ENCODE assay signal across 1 cellular context in the genomic region with DNA sequence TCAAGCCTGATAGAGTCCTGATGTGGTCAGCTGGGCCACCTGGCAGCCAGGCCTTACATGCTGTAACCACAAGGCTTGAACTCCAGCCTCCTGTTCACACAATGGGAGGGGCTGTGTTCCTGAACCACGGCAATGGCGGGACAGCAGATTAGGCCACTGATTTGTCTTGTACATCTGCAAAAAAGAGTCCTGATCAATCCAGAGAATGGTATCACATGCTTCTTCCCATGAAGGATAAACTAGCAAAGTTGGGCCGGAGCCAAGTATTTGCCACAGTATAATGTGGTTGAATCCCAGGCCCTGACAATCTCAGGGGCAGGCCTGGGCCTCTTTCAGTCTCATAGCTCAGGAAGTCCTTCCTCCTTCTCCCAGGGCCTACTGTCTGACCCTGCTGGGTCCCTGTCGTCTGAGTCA.
TF ChIP-seq lines count a peak whose summit lies in the region.

No MANE protein-coding gene starts in this region.

TF ChIP-seq in WTC11, 78 proteins besides CTCF, POLR2A, EP300 and RAD21 (continued from another document):
- TF ChIP-seq, protein P1, sequence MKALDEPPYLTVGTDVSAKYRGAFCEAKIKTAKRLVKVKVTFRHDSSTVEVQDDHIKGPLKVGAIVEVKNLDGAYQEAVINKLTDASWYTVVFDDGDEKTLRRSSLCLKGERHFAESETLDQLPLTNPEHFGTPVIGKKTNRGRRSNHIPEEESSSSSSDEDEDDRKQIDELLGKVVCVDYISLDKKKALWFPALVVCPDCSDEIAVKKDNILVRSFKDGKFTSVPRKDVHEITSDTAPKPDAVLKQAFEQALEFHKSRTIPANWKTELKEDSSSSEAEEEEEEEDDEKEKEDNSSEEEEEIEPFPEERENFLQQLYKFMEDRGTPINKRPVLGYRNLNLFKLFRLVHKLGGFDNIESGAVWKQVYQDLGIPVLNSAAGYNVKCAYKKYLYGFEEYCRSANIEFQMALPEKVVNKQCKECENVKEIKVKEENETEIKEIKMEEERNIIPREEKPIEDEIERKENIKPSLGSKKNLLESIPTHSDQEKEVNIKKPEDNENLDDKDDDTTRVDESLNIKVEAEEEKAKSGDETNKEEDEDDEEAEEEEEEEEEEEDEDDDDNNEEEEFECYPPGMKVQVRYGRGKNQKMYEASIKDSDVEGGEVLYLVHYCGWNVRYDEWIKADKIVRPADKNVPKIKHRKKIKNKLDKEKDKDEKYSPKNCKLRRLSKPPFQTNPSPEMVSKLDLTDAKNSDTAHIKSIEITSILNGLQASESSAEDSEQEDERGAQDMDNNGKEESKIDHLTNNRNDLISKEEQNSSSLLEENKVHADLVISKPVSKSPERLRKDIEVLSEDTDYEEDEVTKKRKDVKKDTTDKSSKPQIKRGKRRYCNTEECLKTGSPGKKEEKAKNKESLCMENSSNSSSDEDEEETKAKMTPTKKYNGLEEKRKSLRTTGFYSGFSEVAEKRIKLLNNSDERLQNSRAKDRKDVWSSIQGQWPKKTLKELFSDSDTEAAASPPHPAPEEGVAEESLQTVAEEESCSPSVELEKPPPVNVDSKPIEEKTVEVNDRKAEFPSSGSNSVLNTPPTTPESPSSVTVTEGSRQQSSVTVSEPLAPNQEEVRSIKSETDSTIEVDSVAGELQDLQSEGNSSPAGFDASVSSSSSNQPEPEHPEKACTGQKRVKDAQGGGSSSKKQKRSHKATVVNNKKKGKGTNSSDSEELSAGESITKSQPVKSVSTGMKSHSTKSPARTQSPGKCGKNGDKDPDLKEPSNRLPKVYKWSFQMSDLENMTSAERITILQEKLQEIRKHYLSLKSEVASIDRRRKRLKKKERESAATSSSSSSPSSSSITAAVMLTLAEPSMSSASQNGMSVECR (CRISPR knock-in tag; IDR thresholded peaks at IDR 0.05; ENCODE audit: borderline replicate concordance): no peak
- no peak for TF ChIP-seq TP53 (CRISPR knock-in tag; IDR thresholded peaks at IDR 0.05)
- TF ChIP-seq, protein P2, sequence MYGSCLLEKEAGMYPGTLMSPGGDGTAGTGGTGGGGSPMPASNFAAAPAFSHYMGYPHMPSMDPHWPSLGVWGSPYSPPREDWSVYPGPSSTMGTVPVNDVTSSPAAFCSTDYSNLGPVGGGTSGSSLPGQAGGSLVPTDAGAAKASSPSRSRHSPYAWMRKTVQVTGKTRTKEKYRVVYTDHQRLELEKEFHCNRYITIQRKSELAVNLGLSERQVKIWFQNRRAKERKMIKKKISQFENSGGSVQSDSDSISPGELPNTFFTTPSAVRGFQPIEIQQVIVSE (CRISPR knock-in tag; IDR thresholded peaks at IDR 0.05; ENCODE audit: borderline replicate concordance): no peak
- no peak for TF ChIP-seq ZNF263 (CRISPR knock-in tag; IDR thresholded peaks at IDR 0.05; ENCODE audit: low read depth)
- TF ChIP-seq, protein P3, sequence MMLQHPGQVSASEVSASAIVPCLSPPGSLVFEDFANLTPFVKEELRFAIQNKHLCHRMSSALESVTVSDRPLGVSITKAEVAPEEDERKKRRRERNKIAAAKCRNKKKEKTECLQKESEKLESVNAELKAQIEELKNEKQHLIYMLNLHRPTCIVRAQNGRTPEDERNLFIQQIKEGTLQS (CRISPR knock-in tag; conservative IDR thresholded peaks at IDR 0.05): no peak
- no peak for TF ChIP-seq MXD4 (CRISPR knock-in tag; IDR thresholded peaks at IDR 0.05; ENCODE audit: borderline replicate concordance)
- TF ChIP-seq FOXP1 (CRISPR knock-in tag; IDR thresholded peaks at IDR 0.05; ENCODE audit: borderline replicate concordance): no peak
- no peak for TF ChIP-seq NFE2L1 (CRISPR knock-in tag; IDR thresholded peaks at IDR 0.05)
- TF ChIP-seq, protein P4, sequence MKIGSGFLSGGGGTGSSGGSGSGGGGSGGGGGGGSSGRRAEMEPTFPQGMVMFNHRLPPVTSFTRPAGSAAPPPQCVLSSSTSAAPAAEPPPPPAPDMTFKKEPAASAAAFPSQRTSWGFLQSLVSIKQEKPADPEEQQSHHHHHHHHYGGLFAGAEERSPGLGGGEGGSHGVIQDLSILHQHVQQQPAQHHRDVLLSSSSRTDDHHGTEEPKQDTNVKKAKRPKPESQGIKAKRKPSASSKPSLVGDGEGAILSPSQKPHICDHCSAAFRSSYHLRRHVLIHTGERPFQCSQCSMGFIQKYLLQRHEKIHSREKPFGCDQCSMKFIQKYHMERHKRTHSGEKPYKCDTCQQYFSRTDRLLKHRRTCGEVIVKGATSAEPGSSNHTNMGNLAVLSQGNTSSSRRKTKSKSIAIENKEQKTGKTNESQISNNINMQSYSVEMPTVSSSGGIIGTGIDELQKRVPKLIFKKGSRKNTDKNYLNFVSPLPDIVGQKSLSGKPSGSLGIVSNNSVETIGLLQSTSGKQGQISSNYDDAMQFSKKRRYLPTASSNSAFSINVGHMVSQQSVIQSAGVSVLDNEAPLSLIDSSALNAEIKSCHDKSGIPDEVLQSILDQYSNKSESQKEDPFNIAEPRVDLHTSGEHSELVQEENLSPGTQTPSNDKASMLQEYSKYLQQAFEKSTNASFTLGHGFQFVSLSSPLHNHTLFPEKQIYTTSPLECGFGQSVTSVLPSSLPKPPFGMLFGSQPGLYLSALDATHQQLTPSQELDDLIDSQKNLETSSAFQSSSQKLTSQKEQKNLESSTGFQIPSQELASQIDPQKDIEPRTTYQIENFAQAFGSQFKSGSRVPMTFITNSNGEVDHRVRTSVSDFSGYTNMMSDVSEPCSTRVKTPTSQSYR (CRISPR knock-in tag; IDR thresholded peaks at IDR 0.05): no peak
- no peak for TF ChIP-seq KAT7 (CRISPR knock-in tag; IDR thresholded peaks at IDR 0.05; ENCODE audit: borderline replicate concordance)
- no peak for TF ChIP-seq GRHL2 (CRISPR knock-in tag; IDR thresholded peaks at IDR 0.05; ENCODE audit: insufficient replicate concordance, severe bottlenecking)
- no peak for TF ChIP-seq ZNF232 (CRISPR knock-in tag; IDR thresholded peaks at IDR 0.05)
- TF ChIP-seq, protein P5, sequence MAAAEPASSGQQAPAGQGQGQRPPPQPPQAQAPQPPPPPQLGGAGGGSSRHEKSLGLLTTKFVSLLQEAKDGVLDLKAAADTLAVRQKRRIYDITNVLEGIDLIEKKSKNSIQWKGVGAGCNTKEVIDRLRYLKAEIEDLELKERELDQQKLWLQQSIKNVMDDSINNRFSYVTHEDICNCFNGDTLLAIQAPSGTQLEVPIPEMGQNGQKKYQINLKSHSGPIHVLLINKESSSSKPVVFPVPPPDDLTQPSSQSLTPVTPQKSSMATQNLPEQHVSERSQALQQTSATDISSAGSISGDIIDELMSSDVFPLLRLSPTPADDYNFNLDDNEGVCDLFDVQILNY (CRISPR knock-in tag; IDR thresholded peaks at IDR 0.05): no peak
- TF ChIP-seq NR3C1 (CRISPR knock-in tag; conservative IDR thresholded peaks at IDR 0.05; ENCODE audit: low read depth): no peak
- TF ChIP-seq NFYB (CRISPR knock-in tag; conservative IDR thresholded peaks at IDR 0.05; ENCODE audit: low read depth): no peak
- TF ChIP-seq, protein P6, sequence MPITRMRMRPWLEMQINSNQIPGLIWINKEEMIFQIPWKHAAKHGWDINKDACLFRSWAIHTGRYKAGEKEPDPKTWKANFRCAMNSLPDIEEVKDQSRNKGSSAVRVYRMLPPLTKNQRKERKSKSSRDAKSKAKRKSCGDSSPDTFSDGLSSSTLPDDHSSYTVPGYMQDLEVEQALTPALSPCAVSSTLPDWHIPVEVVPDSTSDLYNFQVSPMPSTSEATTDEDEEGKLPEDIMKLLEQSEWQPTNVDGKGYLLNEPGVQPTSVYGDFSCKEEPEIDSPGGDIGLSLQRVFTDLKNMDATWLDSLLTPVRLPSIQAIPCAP (CRISPR knock-in tag; IDR thresholded peaks at IDR 0.05): no peak
- TF ChIP-seq, protein P7, sequence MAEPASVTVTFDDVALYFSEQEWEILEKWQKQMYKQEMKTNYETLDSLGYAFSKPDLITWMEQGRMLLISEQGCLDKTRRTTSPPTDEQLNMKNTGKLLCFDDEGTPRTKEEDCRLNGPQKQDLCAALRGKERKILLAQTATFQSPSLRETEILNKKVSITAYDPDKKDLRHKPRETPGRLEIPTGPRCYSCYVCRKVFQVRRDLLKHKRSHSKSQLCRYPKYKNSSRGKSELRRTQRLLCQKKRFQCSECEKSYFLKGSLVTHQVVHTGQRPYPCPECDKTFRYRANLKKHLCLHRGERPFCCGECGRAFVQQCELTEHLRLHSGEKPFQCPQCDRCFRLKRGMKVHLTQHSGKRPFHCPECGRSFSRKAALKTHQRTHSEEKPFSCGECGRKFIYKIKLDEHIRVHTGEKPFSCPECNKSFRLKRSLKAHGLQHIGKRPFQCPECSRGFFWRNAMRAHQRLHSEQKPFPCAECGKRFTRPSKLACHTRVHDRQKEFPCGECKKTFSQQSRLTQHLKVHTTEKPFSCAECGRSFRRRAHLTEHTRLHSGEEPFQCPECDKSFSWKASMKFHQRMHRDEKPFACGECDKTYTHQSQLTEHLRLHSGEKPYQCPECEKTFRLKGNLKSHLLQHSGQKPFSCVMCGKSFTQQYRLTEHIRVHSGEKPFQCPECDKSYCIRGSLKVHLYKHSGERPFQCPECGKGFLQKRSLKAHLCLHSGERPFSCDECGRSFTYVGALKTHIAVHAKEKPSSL (CRISPR knock-in tag; conservative IDR thresholded peaks at IDR 0.05): no peak
